Comparison of ENCODE assay signal across 12 cellular contexts in the genomic region with DNA sequence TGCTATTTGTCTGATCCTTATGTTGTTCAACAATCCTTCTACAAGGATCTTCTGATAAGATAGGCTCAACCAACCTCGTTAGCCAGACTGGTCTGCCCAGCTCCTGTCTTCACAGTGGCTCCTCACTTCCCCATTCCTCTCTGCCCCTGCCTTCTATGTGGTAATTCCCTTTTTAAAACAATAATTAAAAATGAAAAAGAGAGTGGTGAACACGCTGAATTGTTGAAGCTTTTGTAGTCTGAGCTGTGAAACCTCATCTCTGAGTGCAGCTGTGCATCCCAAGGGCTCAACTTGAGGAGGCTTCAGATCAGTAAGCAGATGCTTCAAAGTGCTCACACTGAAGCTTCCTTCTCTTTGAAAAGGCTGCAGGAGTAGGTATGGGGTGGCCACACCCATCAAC.
DNase-seq lines count a peak whose midpoint lies in the region; ATAC-seq and TF ChIP-seq lines count a peak whose summit lies in the region.
"Had no signal": no experiment of that assay in that cellular context is flagged by ENCODE, and none has a peak within 500 bp of the region (broad histone marks: within the 10 kb centered on the region; RNA-seq: fewer than 3 reads in every experiment).

No MANE protein-coding gene starts in this region.

- ATAC-seq in activated B cell treated with CpG ODN at 0.5 μM for 24 hours (ENCODE audit: low read depth), result peak; percentile 45
- ATAC-seq in natural killer cell treated with Interleukin-12 subunit alpha and Interleukin-12 subunit beta and Interleukin-15 and Interleukin-18, amount 100 ng/mL, for 72 hours, result no peak
- ATAC-seq in gastroesophageal sphincter, result no peak
- ATAC-seq: activated CD8-positive, alpha-beta memory T cell treated with anti-CD3 and anti-CD28 coated beads, Interleukin-2, amount 10 ng/mL, durations not matched to agents 7 days and 5 days had no signal

- H3K27ac ChIP-seq in smooth muscle cell (ENCODE audit: low read depth), result peak overlapping the region; percentile 14
- H3K27ac ChIP-seq in gastroesophageal sphincter, result no peak overlapping the region

- DNase-seq in NCI-H2196 (lab: John Stamatoyannopoulos, UW; ENCODE audit: unreplicated experiment), result peak; percentile 30
- no peak for DNase-seq in NCI-H2196 treated with DMSO at 0.1 percent for 48 hours (lab: John Stamatoyannopoulos, UW; ENCODE audit: unreplicated experiment)
- peak; percentile 64 for DNase-seq in NB4 (ENCODE audit: low read depth)
- no peak for DNase-seq in activated B cell treated with CpG ODN at 0.5 μM for 24 hours
- no peak for DNase-seq in smooth muscle cell (lab: John Stamatoyannopoulos, UW; ENCODE audit: unreplicated experiment)
- DNase-seq in natural killer cell treated with Interleukin-12 subunit alpha and Interleukin-12 subunit beta and Interleukin-15 and Interleukin-18, amount 100 ng/mL, for 72 hours (ENCODE audit: low spot score), result no peak
- DNase-seq in stimulated activated CD4-positive, alpha-beta T cell treated with anti-CD3 and anti-CD28 coated beads, Interleukin-4, amount 100 ng/mL, for 1 hour, result no peak
- DNase-seq: activated CD8-positive, alpha-beta memory T cell treated with anti-CD3 and anti-CD28 coated beads, Interleukin-2, amount 10 ng/mL, durations not matched to agents 7 days and 5 days; Calu3; MG63; NCI-H446 had no signal

- H3K9ac ChIP-seq in smooth muscle cell (ENCODE audit: low read depth), result no peak overlapping the region

- TF ChIP-seq EP300 in gastroesophageal sphincter (IDR thresholded peaks at IDR 0.05), result no peak

- H3K27me3 Mint-ChIP-seq in activated B cell treated with CpG ODN at 0.5 μM for 24 hours, result no peaks in the 10 kb centered on the region
- H3K27me3 Mint-ChIP-seq in natural killer cell treated with Interleukin-12 subunit alpha and Interleukin-12 subunit beta and Interleukin-15 and Interleukin-18, amount 100 ng/mL, for 72 hours, result peaks cover 0 to 5% of the 10 kb centered on the region in 2 donors
- H3K27me3 Mint-ChIP-seq: activated CD8-positive, alpha-beta memory T cell treated with anti-CD3 and anti-CD28 coated beads, Interleukin-2, amount 10 ng/mL, durations not matched to agents 7 days and 5 days had no signal

- no peaks in the 10 kb centered on the region for H3K79me2 ChIP-seq in smooth muscle cell (ENCODE audit: low read depth)

- no peaks in the 10 kb centered on the region for H3K9me3 Mint-ChIP-seq in activated B cell treated with CpG ODN at 0.5 μM for 24 hours
- no peaks in the 10 kb centered on the region for H3K9me3 Mint-ChIP-seq in natural killer cell treated with Interleukin-12 subunit alpha and Interleukin-12 subunit beta and Interleukin-15 and Interleukin-18, amount 100 ng/mL, for 72 hours

- H3K36me3 ChIP-seq in smooth muscle cell (ENCODE audit: low read depth) (no peaks in the 10 kb centered on the region), gastroesophageal sphincter (no peaks in the 10 kb centered on the region)
- H3K36me3 ChIP-seq: MG63 had no signal

- TF ChIP-seq POLR2A in NB4 (IDR thresholded peaks at IDR 0.05; ENCODE audit: extremely low read depth, insufficient read length) (no peak), gastroesophageal sphincter (IDR thresholded peaks at IDR 0.05) (no peak)

- H2AFZ ChIP-seq in smooth muscle cell (ENCODE audit: low read depth), result peak overlapping the region; percentile 19

- TF ChIP-seq CTCF in NB4 (IDR thresholded peaks at IDR 0.05; ENCODE audit: low read depth, low read length) (no peak), activated B cell treated with CpG ODN at 0.5 μM for 24 hours (IDR thresholded peaks at IDR 0.05) (no peak), smooth muscle cell (IDR thresholded peaks at IDR 0.05; ENCODE audit: borderline replicate concordance, insufficient read depth, poor library complexity, severe bottlenecking) (no peak), gastroesophageal sphincter (IDR thresholded peaks at IDR 0.05) (no peak)

- H3K27ac Mint-ChIP-seq in activated B cell treated with CpG ODN at 0.5 μM for 24 hours, result peak overlapping the region; percentile 46
- no peak overlapping the region for H3K27ac Mint-ChIP-seq in natural killer cell treated with Interleukin-12 subunit alpha and Interleukin-12 subunit beta and Interleukin-15 and Interleukin-18, amount 100 ng/mL, for 72 hours
- H3K27ac Mint-ChIP-seq: activated CD8-positive, alpha-beta memory T cell treated with anti-CD3 and anti-CD28 coated beads, Interleukin-2, amount 10 ng/mL, durations not matched to agents 7 days and 5 days had no signal

- H3K36me3 Mint-ChIP-seq in activated B cell treated with CpG ODN at 0.5 μM for 24 hours (ENCODE audit: low read depth), result no peaks in the 10 kb centered on the region
- H3K36me3 Mint-ChIP-seq in natural killer cell treated with Interleukin-12 subunit alpha and Interleukin-12 subunit beta and Interleukin-15 and Interleukin-18, amount 100 ng/mL, for 72 hours, result no peaks in the 10 kb centered on the region

- 20% methylated on average over 2 of the region's 2 CpGs for WGBS in smooth muscle cell (ENCODE audit: low lambda C conversion rate)
- 69 to 83% methylated on average over 2 of the region's 2 CpGs for WGBS in gastroesophageal sphincter (ENCODE audit: low coverage in 1 of 2), 2 donors

- POLR2A ChIA-PET in activated B cell treated with CpG ODN at 0.5 μM for 24 hours (lab: Charles Lee), result interaction anchor here (1.7 kb wide), 1 partner anchor 70 kb away, joined by 9 read pairs; the partner anchor contains the start of gene JUN

- H3K4me3 ChIP-seq in NB4 (ENCODE audit: low read depth, low read length) (no peak overlapping the region), smooth muscle cell (no peak overlapping the region), gastroesophageal sphincter (no peak overlapping the region)
- H3K4me3 ChIP-seq: MG63 had no signal

- H3K4me1 ChIP-seq in smooth muscle cell (ENCODE audit: low read depth), result peaks cover 17% of the 10 kb centered on the region
- peaks cover 0 to 7% (median 2%) of the 10 kb centered on the region in 3 donors for H3K4me1 ChIP-seq in gastroesophageal sphincter

- no peaks in the 10 kb centered on the region for H4K20me1 ChIP-seq in smooth muscle cell (ENCODE audit: low read depth)

- no peak overlapping the region for H3K4me3 Mint-ChIP-seq in activated B cell treated with CpG ODN at 0.5 μM for 24 hours
- H3K4me3 Mint-ChIP-seq in natural killer cell treated with Interleukin-12 subunit alpha and Interleukin-12 subunit beta and Interleukin-15 and Interleukin-18, amount 100 ng/mL, for 72 hours, result no peak overlapping the region
- H3K4me3 Mint-ChIP-seq: activated CD8-positive, alpha-beta memory T cell treated with anti-CD3 and anti-CD28 coated beads, Interleukin-2, amount 10 ng/mL, durations not matched to agents 7 days and 5 days had no signal

- CTCF ChIA-PET in activated B cell treated with CpG ODN at 0.5 μM for 24 hours (lab: Charles Lee), result interaction anchor here (0.8 to 1.4 kb wide), 2 partner anchors 16 to 845 kb away, joined by 3 to 4 read pairs; no protein-coding TSS in a partner anchor

- H3K4me2 ChIP-seq in smooth muscle cell, result peak overlapping the region; percentile 46

- H3K27me3 ChIP-seq in smooth muscle cell (ENCODE audit: low read depth) (no peaks in the 10 kb centered on the region), gastroesophageal sphincter (no peaks in the 10 kb centered on the region)
- H3K27me3 ChIP-seq: MG63 had no signal

- peaks cover 35% of the 10 kb centered on the region for H3K4me1 Mint-ChIP-seq in activated B cell treated with CpG ODN at 0.5 μM for 24 hours
- H3K4me1 Mint-ChIP-seq in natural killer cell treated with Interleukin-12 subunit alpha and Interleukin-12 subunit beta and Interleukin-15 and Interleukin-18, amount 100 ng/mL, for 72 hours (ENCODE audit: low read depth in 2 of 2), result peaks cover 21 to 30% of the 10 kb centered on the region in 2 donors

- intact Hi-C loops in activated B cell treated with CpG ODN at 0.5 μM for 24 hours (cut with micrococcal nuclease), result no loop called here

- no peaks in the 10 kb centered on the region for H3K9me3 ChIP-seq in smooth muscle cell (replicated peaks; ENCODE audit: low read depth)
- no peaks in the 10 kb centered on the region for H3K9me3 ChIP-seq in gastroesophageal sphincter
- H3K9me3 ChIP-seq: MG63 had no signal

- peaks cover 14% of the 10 kb centered on the region for H3F3A ChIP-seq in smooth muscle cell (ENCODE audit: low read depth)

Comparison
In these comparisons a context has a peak if more than half of its experiments do, and no peak if none do; other contexts are left out.
1. DNase-seq: peak in NCI-H2196 (single experiment) and NB4 (single experiment); none in NCI-H2196 treated with DMSO at 0.1 percent for 48 hours (single experiment), activated B cell treated with CpG ODN at 0.5 μM for 24 hours (single experiment), smooth muscle cell (single experiment), natural killer cell treated with Interleukin-12 subunit alpha and Interleukin-12 subunit beta and Interleukin-15 and Interleukin-18, amount 100 ng/mL, for 72 hours (single experiment) and stimulated activated CD4-positive, alpha-beta T cell treated with anti-CD3 and anti-CD28 coated beads, Interleukin-4, amount 100 ng/mL, for 1 hour (single experiment).